Comparison of ENCODE assay signal across 9 cellular contexts in the genomic region with DNA sequence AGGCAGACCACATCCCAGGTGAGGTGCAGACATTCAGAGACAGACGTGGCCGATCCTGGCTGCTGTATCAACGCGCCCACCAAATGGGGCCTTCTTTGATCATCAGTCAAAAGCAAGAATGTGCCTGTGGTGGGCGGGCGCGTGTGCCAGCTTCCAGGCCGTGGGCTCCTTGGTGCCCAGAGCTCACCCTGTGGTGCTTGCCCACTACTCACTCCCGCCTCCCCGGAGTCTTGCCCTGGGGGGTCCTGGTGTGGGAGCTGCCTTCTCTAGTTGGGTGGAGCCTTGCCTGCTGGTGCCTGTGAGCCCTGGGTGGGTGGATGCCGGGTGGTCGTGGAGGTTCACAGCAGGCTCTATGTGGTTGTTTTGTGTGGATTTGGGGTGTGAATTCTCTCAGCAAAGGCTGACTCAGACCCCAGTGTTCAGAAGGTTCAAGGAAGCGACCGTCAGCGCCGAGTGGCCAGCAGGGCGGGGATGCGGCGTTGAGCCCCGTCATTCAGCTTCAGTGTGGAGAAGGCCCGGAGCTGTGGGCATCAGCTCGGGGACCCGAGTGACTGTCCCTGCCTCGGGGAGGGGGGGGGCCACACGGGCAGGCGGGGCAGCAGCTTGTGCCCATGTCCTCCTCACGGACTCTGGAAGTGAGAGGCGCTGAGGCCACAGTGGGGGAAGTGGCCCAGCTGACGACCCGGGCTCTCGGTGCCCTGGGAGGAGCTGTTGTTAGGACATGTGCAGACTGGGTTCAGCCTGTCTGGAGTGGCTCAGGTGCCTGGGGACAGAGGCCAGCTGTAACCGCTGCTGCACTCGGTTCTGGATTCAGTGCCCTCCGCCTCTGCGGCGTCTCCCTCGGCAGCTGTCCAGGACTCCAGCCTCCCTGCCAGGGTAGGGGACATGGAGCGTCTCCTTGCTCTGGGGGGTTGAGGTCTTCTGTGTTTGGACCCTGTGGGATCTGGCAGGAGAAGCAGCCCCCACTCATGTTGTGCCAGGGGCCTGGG.
A peak's percentile ranks its signal among the peaks of the same experiment; 100 is the strongest.
DNase-seq lines count a peak whose midpoint lies in the region; ATAC-seq lines count a peak whose summit lies in the region.
"Had no signal": no experiment of that assay in that cellular context is flagged by ENCODE, and none has a peak within 500 bp of the region (broad histone marks: within the 10 kb centered on the region; RNA-seq: fewer than 3 reads in every experiment).

No MANE protein-coding gene starts in this region.

- H3K36me3 ChIP-seq in effector memory CD4-positive, alpha-beta T cell (ENCODE audit: control insufficient read depth, insufficient read depth, low read length): peaks cover 14% of the 10 kb centered on the region
- H3K36me3 ChIP-seq in H7 (replicated peaks; ENCODE audit: control insufficient read depth, insufficient read depth, low read length): peaks cover 2% of the 10 kb centered on the region; the same call in 1 of the 2 replicates

- H3K9me3 Mint-ChIP-seq in stimulated activated naive CD8-positive, alpha-beta T cell treated with anti-CD3 and anti-CD28 coated beads, Interleukin-15, Interleukin-2, amounts not matched to agents 100 ng/mL and 50 ng/mL, for 24 hours: no peaks in the 10 kb centered on the region
- H3K9me3 Mint-ChIP-seq in naive thymus-derived CD8-positive, alpha-beta T cell: peaks cover 0 to 1% (median 0%) of the 10 kb centered on the region in 9 donors

- peaks cover 80% of the 10 kb centered on the region for H3K4me1 Mint-ChIP-seq in stimulated activated naive CD8-positive, alpha-beta T cell treated with anti-CD3 and anti-CD28 coated beads, Interleukin-15, Interleukin-2, amounts not matched to agents 100 ng/mL and 50 ng/mL, for 24 hours (ENCODE audit: low read depth)
- H3K4me1 Mint-ChIP-seq in naive thymus-derived CD8-positive, alpha-beta T cell: peaks cover 18 to 87% (median 77%) of the 10 kb centered on the region in 4 donors

- H3K27ac Mint-ChIP-seq in stimulated activated naive CD8-positive, alpha-beta T cell treated with anti-CD3 and anti-CD28 coated beads, Interleukin-15, Interleukin-2, amounts not matched to agents 100 ng/mL and 50 ng/mL, for 24 hours: peak overlapping the region; percentile 92
- peak overlapping the region; percentile 86 to 100 (median 99) for H3K27ac Mint-ChIP-seq in naive thymus-derived CD8-positive, alpha-beta T cell

- H3K9me3 ChIP-seq in effector memory CD4-positive, alpha-beta T cell (ENCODE audit: control insufficient read depth, low read length): no peaks in the 10 kb centered on the region

- H3K27ac ChIP-seq in effector memory CD4-positive, alpha-beta T cell (ENCODE audit: insufficient read depth, low read length, poor library complexity, severe bottlenecking): peak overlapping the region; percentile 98

- H3K4me3 ChIP-seq in effector memory CD4-positive, alpha-beta T cell (ENCODE audit: insufficient read depth, low read depth, low read length, poor library complexity, severe bottlenecking): no peak overlapping the region
- H3K4me3 ChIP-seq in H7 (ENCODE audit: insufficient read depth, low read depth, low read length): no peak overlapping the region

- H3K4me3 Mint-ChIP-seq in stimulated activated naive CD8-positive, alpha-beta T cell treated with anti-CD3 and anti-CD28 coated beads, Interleukin-15, Interleukin-2, amounts not matched to agents 100 ng/mL and 50 ng/mL, for 24 hours: peak overlapping the region; percentile 47
- peak overlapping the region; percentile 8 to 87 (median 70) for H3K4me3 Mint-ChIP-seq in naive thymus-derived CD8-positive, alpha-beta T cell

- H3K27me3 ChIP-seq in effector memory CD4-positive, alpha-beta T cell (replicated peaks; ENCODE audit: control insufficient read depth, insufficient read depth, low read length, poor library complexity, severe bottlenecking): no peaks in the 10 kb centered on the region
- no peaks in the 10 kb centered on the region for H3K27me3 ChIP-seq in H7 (ENCODE audit: control insufficient read depth, insufficient read depth, low read length)

- DNase-seq in stimulated activated naive CD8-positive, alpha-beta T cell treated with anti-CD3 and anti-CD28 coated beads, Interleukin-15, Interleukin-2, amounts not matched to agents 100 U/mL and 50 U/mL, for 24 hours: no peak
- DNase-seq in effector memory CD4-positive, alpha-beta T cell: no peak
- DNase-seq in naive thymus-derived CD8-positive, alpha-beta T cell: no peak
- DNase-seq in H7 (no peak), NCI-H774 (lab: John Stamatoyannopoulos, UW) (no peak), epidermal melanocyte (ENCODE audit: insufficient read length, low spot score) (no peak)
- DNase-seq: NCI-H1436 had no signal

- H3K4me1 ChIP-seq in effector memory CD4-positive, alpha-beta T cell (ENCODE audit: control insufficient read depth, insufficient read depth, low read length, poor library complexity, severe bottlenecking): peaks cover 76% of the 10 kb centered on the region

- H3K36me3 Mint-ChIP-seq in stimulated activated naive CD8-positive, alpha-beta T cell treated with anti-CD3 and anti-CD28 coated beads, Interleukin-15, Interleukin-2, amounts not matched to agents 100 ng/mL and 50 ng/mL, for 24 hours (ENCODE audit: low read depth): peaks cover 6% of the 10 kb centered on the region
- H3K36me3 Mint-ChIP-seq in naive thymus-derived CD8-positive, alpha-beta T cell: peaks cover 0 to 15% (median 0%) of the 10 kb centered on the region in 3 donors

- H3K27me3 Mint-ChIP-seq in stimulated activated naive CD8-positive, alpha-beta T cell treated with anti-CD3 and anti-CD28 coated beads, Interleukin-15, Interleukin-2, amounts not matched to agents 100 ng/mL and 50 ng/mL, for 24 hours: no peaks in the 10 kb centered on the region
- H3K27me3 Mint-ChIP-seq in naive thymus-derived CD8-positive, alpha-beta T cell: no peaks in the 10 kb centered on the region

- POLR2A ChIA-PET in naive thymus-derived CD8-positive, alpha-beta T cell (lab: Charles Lee): interaction anchor here (0.9 to 12.8 kb wide), 8 partner anchors 8 to 68 kb away, joined by 3 to 115 read pairs (median 12); partner anchors contain the start of gene SKI

- no peak for ATAC-seq in stimulated activated naive CD8-positive, alpha-beta T cell treated with anti-CD3 and anti-CD28 coated beads, Interleukin-15, Interleukin-2, amounts not matched to agents 100 U/mL and 50 U/mL, for 24 hours
- ATAC-seq in naive thymus-derived CD8-positive, alpha-beta T cell: no peak
- no peak for ATAC-seq in HG03025 (IDR thresholded peaks at IDR 0.05; ENCODE audit: low FRiP score, unreplicated experiment)
